In the genomic region with DNA sequence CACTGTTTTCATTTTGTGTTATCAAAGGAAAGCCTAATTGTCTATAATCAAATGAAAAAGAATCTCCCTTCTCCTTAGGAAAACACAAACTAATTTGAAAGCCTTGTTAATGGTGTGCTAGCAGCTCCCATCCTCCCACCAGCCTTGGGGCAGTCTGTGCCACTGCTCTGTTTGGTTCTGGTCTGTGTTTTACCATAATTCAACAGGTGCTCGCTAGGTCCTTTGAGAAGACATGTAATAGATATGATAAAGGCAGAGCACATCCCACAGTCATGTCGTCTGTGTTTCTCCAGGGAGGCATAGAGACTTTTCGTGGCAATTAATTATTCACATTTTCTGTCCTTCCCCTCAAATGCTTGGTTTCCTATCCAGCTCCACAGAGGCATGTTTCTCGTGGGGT, we compare ENCODE assay signal across 25 cellular contexts. TPM values are rescaled to one million over a fixed set of nuclear protein-coding genes. Genes with fewer than 3 reads are reported as not detected.
DNase-seq lines count a peak whose midpoint lies in the region; ATAC-seq and TF ChIP-seq lines count a peak whose summit lies in the region.
"Had no signal": no experiment of that assay in that cellular context is flagged by ENCODE, and none has a peak within 500 bp of the region (broad histone marks: within the 10 kb centered on the region; RNA-seq: fewer than 3 reads in every experiment).

No MANE protein-coding gene starts in this region.

- H3K4me3 Mint-ChIP-seq in endodermal cell (no peak overlapping the region), HFFc6 (no peak overlapping the region)
- H3K4me3 Mint-ChIP-seq: activated CD4-positive, alpha-beta T cell treated with anti-CD3 and anti-CD28 coated beads for 36 hours; activated T-cell treated with anti-CD3 and anti-CD28 coated beads, Interleukin-2, amount 50 U/mL, for 24 hours; stimulated activated naive CD8-positive, alpha-beta T cell treated with anti-CD3 and anti-CD28 coated beads, Interleukin-15, amount 100 ng/mL, for 72 hours; T-cell had no signal

- H3K27ac ChIP-seq in endodermal cell (ENCODE audit: low read depth, low read length), result no peak overlapping the region
- H3K27ac ChIP-seq: BLaER1 treated with 17β-estradiol and CSF1 and Interleukin-3, amounts not matched to agents 10 nM and 100 nM; epithelial cell of prostate; right lobe of liver; uterus had no signal

- no peak for TF ChIP-seq CTCF in endodermal cell (conservative IDR thresholded peaks at IDR 0.05)
- TF ChIP-seq CTCF in HFFc6 (IDR thresholded peaks at IDR 0.05), result no peak

- H3K9me3 ChIP-seq in endodermal cell (ENCODE audit: control insufficient read depth, low read length), result no peaks in the 10 kb centered on the region
- H3K9me3 ChIP-seq: BLaER1 treated with 17β-estradiol and CSF1 and Interleukin-3, amounts not matched to agents 10 nM and 100 nM; right lobe of liver; uterus had no signal

- H3K27me3 Mint-ChIP-seq in endodermal cell (ENCODE audit: insufficient read depth) (peaks cover 2% of the 10 kb centered on the region), HFFc6 (ENCODE audit: insufficient read depth) (peaks cover 44% of the 10 kb centered on the region)
- H3K27me3 Mint-ChIP-seq: activated CD4-positive, alpha-beta T cell treated with anti-CD3 and anti-CD28 coated beads for 36 hours had no signal

- no peak overlapping the region for H3K27ac Mint-ChIP-seq in endodermal cell
- no peak overlapping the region for H3K27ac Mint-ChIP-seq in HFFc6
- H3K27ac Mint-ChIP-seq: activated CD4-positive, alpha-beta T cell treated with anti-CD3 and anti-CD28 coated beads for 36 hours; activated T-cell treated with anti-CD3 and anti-CD28 coated beads, Interleukin-2, amount 50 U/mL, for 24 hours; stimulated activated naive CD8-positive, alpha-beta T cell treated with anti-CD3 and anti-CD28 coated beads, Interleukin-15, amount 100 ng/mL, for 72 hours; T-cell had no signal

- ATAC-seq in GM18520 (IDR thresholded peaks at IDR 0.05; ENCODE audit: unreplicated experiment) (no peak), HG02588 (IDR thresholded peaks at IDR 0.05; ENCODE audit: unreplicated experiment) (no peak)
- ATAC-seq: activated CD4-positive, alpha-beta T cell treated with anti-CD3 and anti-CD28 coated beads for 36 hours; right lobe of liver; stimulated activated naive CD8-positive, alpha-beta T cell treated with anti-CD3 and anti-CD28 coated beads, Interleukin-15, amount 100 ng/mL, for 72 hours; T-cell had no signal

- WGBS in endodermal cell (ENCODE audit: insufficient coverage in 1 of 2, insufficient read length in 1 of 2), 2 experiments, result 88 to 93% methylated on average over 3 to 4 of the region's 4 CpGs

- H3K27me3 ChIP-seq in endodermal cell (ENCODE audit: control insufficient read depth, insufficient read depth, low read length, poor library complexity, severe bottlenecking), result no peaks in the 10 kb centered on the region
- H3K27me3 ChIP-seq: BLaER1 treated with 17β-estradiol and CSF1 and Interleukin-3, amounts not matched to agents 10 nM and 100 nM; right lobe of liver; uterus had no signal

- H3K36me3 Mint-ChIP-seq in endodermal cell (ENCODE audit: low read depth) (peaks cover 36% of the 10 kb centered on the region), HFFc6 (ENCODE audit: low read depth) (no peaks in the 10 kb centered on the region)
- H3K36me3 Mint-ChIP-seq: naive B cell, T-cell had no signal

- H3K4me3 ChIP-seq in endodermal cell (ENCODE audit: low read length), result no peak overlapping the region
- H3K4me3 ChIP-seq: BLaER1 treated with 17β-estradiol and CSF1 and Interleukin-3, amounts not matched to agents 10 nM and 100 nM; right lobe of liver; uterus had no signal

- H3K36me3 ChIP-seq in endodermal cell (ENCODE audit: control insufficient read depth, insufficient read depth, low read length), result peaks cover 97% of the 10 kb centered on the region
- H3K36me3 ChIP-seq: BLaER1 treated with 17β-estradiol and CSF1 and Interleukin-3, amounts not matched to agents 10 nM and 100 nM; right lobe of liver; uterus had no signal

- DNase-seq in Ammon's horn (ENCODE audit: low spot score) (peak; percentile 60), NCI-H526 (lab: John Stamatoyannopoulos, UW) (peak; percentile 83 to 86), endodermal cell (peak; percentile 32), medulla oblongata (ENCODE audit: extremely low spot score) (peak; percentile 63), HFFc6 (no peak)
- DNase-seq in activated effector memory CD4-positive, alpha-beta T cell treated with anti-CD3 and anti-CD28 coated beads, Interleukin-2, amount 50 U/mL, for 16 hours, result no peak
- DNase-seq: activated CD4-positive, alpha-beta T cell treated with anti-CD3 and anti-CD28 coated beads for 36 hours; activated CD8-positive, alpha-beta memory T cell treated with anti-CD3 and anti-CD28 coated beads for 24 hours; activated naive CD4-positive, alpha-beta T cell; activated T-cell treated with anti-CD3 and anti-CD28 coated beads, Interleukin-2, amount 50 U/mL, for 24 hours; central memory CD4-positive, alpha-beta T cell; Karpas-422; mammary epithelial cell; MV-4-11; naive B cell; NCI-H2081; NCI-H524; right lobe of liver; stimulated activated naive CD8-positive, alpha-beta T cell treated with anti-CD3 and anti-CD28 coated beads, Interleukin-15, amount 100 ng/mL, for 72 hours; T-cell; uterus had no signal

- no peaks in the 10 kb centered on the region for H3K4me1 ChIP-seq in endodermal cell (ENCODE audit: control insufficient read depth, insufficient read depth, low read length)
- H3K4me1 ChIP-seq: right lobe of liver, uterus had no signal

- no peaks in the 10 kb centered on the region for H3K9me3 Mint-ChIP-seq in endodermal cell
- H3K9me3 Mint-ChIP-seq in HFFc6, result no peaks in the 10 kb centered on the region
- H3K9me3 Mint-ChIP-seq: activated T-cell treated with anti-CD3 and anti-CD28 coated beads, Interleukin-2, amount 50 U/mL, for 24 hours; naive B cell; stimulated activated naive CD8-positive, alpha-beta T cell treated with anti-CD3 and anti-CD28 coated beads, Interleukin-15, amount 100 ng/mL, for 72 hours; T-cell had no signal

- H3K4me1 Mint-ChIP-seq in endodermal cell (peaks cover 31% of the 10 kb centered on the region), HFFc6 (ENCODE audit: low read depth) (no peaks in the 10 kb centered on the region)
- H3K4me1 Mint-ChIP-seq: activated CD4-positive, alpha-beta T cell treated with anti-CD3 and anti-CD28 coated beads for 36 hours; naive B cell; stimulated activated naive CD8-positive, alpha-beta T cell treated with anti-CD3 and anti-CD28 coated beads, Interleukin-15, amount 100 ng/mL, for 72 hours; T-cell had no signal

- no peak overlapping the region for H3K9ac ChIP-seq in endodermal cell (ENCODE audit: extremely low read depth, low read length, poor library complexity, severe bottlenecking)
- H3K9ac ChIP-seq: BLaER1 treated with 17β-estradiol and CSF1 and Interleukin-3, amounts not matched to agents 10 nM and 100 nM had no signal

RNA-seq across cellular contexts. Expression of a gene that starts 23.8 kb away (rescaled TPM):
- 10 to 100 TPM; 49.7 to 56.6 TPM for total RNA-seq in endodermal cell
- polyA plus RNA-seq in endodermal cell (2013, experiment 1 of 2), result 9.0 TPM
- 7.9 TPM for polyA plus RNA-seq in endodermal cell (2013, experiment 2 of 2)
- total RNA-seq in HFFc6 (2021; fragmentation: NEBNext Ultra II Directional; extraction: Animal tissue kit (Norgen Biotek cat#: 25700)), result not detected

Comparison
In these comparisons a context has a peak if more than half of its experiments do, and no peak if none do; other contexts are left out.
1. DNase-seq: peak in Ammon's horn (single experiment), NCI-H526 (2 of 2), endodermal cell (single experiment) and medulla oblongata (single experiment); none in HFFc6 (single experiment) and activated effector memory CD4-positive, alpha-beta T cell treated with anti-CD3 and anti-CD28 coated beads, Interleukin-2, amount 50 U/mL, for 16 hours (single experiment).
2. RNA of a gene that starts 23.8 kb away (total RNA-seq): 49.7 to 56.6 TPM in endodermal cell; not detected in HFFc6; every median in the first group is over 10 times any median in the second.